Comparison of ENCODE assay signal across 2 cellular contexts in the genomic region with DNA sequence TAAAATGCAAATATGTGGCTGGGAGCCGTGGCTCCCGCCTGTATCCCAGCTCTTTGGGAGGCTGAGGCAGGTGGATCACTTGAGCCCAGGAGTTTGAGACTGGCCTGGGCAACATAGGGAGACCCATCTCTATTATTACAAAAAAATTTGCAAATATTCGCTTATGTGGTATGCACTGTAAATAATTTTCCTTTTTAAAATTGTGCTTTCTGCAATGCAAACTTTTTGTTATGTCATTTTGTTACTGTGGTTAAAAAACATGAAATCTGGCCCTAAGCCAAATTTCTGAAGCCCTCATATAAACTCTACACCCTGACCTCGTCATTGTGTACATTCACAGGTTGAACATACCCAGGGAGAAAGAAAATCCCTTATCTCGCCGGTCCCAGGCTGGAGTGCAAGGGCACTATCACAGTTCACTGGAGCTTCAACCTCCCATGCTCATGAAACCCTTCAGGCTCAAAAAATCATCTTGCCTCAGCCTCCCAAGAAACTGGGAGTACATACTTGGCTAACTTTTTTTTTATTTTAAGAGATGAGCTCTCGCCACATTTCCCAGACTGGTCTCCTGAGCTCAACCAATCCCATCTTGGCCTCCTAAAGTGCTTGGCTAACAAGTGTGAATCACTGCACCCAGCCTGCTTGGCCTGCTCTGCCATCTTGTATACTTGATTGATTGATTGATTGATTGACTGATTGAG.
A peak's percentile ranks its signal among the peaks of the same experiment; 100 is the strongest.
TF ChIP-seq lines count a peak whose summit lies in the region.

No MANE protein-coding gene starts in this region.

TF ChIP-seq in HEK293T, 16 proteins besides CTCF, POLR2A, EP300 and RAD21:
- TF ChIP-seq HDGF (IDR thresholded peaks at IDR 0.05; ENCODE audit: borderline replicate concordance): no peak
- no peak for TF ChIP-seq FOXK2 (IDR thresholded peaks at IDR 0.05)
- no peak for TF ChIP-seq NFRKB (IDR thresholded peaks at IDR 0.05)
- peak; percentile 38; the same call in 1 of the 2 replicates for TF ChIP-seq PKNOX1 (IDR thresholded peaks at IDR 0.05)
- TF ChIP-seq ARNT (IDR thresholded peaks at IDR 0.05): no peak
- no peak for TF ChIP-seq FOXA1 (IDR thresholded peaks at IDR 0.05)
- TF ChIP-seq SUZ12 (IDR thresholded peaks at IDR 0.05): no peak
- no peak for TF ChIP-seq BHLHE40 (IDR thresholded peaks at IDR 0.05; ENCODE audit: borderline replicate concordance)

TF ChIP-seq in HepG2, 621 proteins besides CTCF, POLR2A, EP300 and RAD21 (continues in another document):
- TF ChIP-seq RNF219 (CRISPR knock-in tag; IDR thresholded peaks at IDR 0.05) (no peak), AGO2 (optimal IDR thresholded peaks at IDR 0.05; ENCODE audit: low read depth, low read length) (no peak), ZNF660 (CRISPR knock-in tag; IDR thresholded peaks at IDR 0.05; ENCODE audit: borderline replicate concordance, low read depth) (no peak), ZSCAN21 (CRISPR knock-in tag; IDR thresholded peaks at IDR 0.05; ENCODE audit: borderline replicate concordance) (no peak), ZBTB7A (CRISPR knock-in tag; IDR thresholded peaks at IDR 0.05) (no peak), STAG1 (CRISPR knock-in tag; IDR thresholded peaks at IDR 0.05) (peak; percentile 20; the same call in 1 of the 2 replicates), RCOR2 (CRISPR knock-in tag; IDR thresholded peaks at IDR 0.05) (0 out of 2 replicates have a peak, but pooled peaks have one; percentile 44), ZFP37 (CRISPR knock-in tag; IDR thresholded peaks at IDR 0.05; ENCODE audit: borderline replicate concordance) (no peak), ELF3 (CRISPR knock-in tag; IDR thresholded peaks at IDR 0.05) (peak; percentile 58), PHF5A (CRISPR knock-in tag; IDR thresholded peaks at IDR 0.05; ENCODE audit: low read depth, unreplicated experiment) (peak; percentile 47), ZNF570 (CRISPR knock-in tag; IDR thresholded peaks at IDR 0.05; ENCODE audit: borderline replicate concordance) (no peak), RFX5 (IDR thresholded peaks at IDR 0.05; ENCODE audit: low read depth, low read length) (no peak), ZNF101 (CRISPR knock-in tag; IDR thresholded peaks at IDR 0.05; ENCODE audit: borderline replicate concordance, low read depth) (no peak), YEATS2 (CRISPR knock-in tag; IDR thresholded peaks at IDR 0.05; ENCODE audit: borderline replicate concordance) (peak; percentile 54; the same call in 1 of the 2 replicates), ZNF687 (CRISPR knock-in tag; IDR thresholded peaks at IDR 0.05) (no peak), ADNP (CRISPR knock-in tag; IDR thresholded peaks at IDR 0.05) (no peak), ARNT (IDR thresholded peaks at IDR 0.05) (no peak), AHDC1 (CRISPR knock-in tag; IDR thresholded peaks at IDR 0.05; ENCODE audit: borderline replicate concordance) (peak; percentile 96), FOSL2 (CRISPR knock-in tag; IDR thresholded peaks at IDR 0.05) (peak; percentile 60), MIXL1 (CRISPR knock-in tag; IDR thresholded peaks at IDR 0.05) (peak; percentile 63; the same call in 1 of the 2 replicates)
- TF ChIP-seq, protein P1, sequence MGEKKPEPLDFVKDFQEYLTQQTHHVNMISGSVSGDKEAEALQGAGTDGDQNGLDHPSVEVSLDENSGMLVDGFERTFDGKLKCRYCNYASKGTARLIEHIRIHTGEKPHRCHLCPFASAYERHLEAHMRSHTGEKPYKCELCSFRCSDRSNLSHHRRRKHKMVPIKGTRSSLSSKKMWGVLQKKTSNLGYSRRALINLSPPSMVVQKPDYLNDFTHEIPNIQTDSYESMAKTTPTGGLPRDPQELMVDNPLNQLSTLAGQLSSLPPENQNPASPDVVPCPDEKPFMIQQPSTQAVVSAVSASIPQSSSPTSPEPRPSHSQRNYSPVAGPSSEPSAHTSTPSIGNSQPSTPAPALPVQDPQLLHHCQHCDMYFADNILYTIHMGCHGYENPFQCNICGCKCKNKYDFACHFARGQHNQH (CRISPR knock-in tag; IDR thresholded peaks at IDR 0.05): peak; percentile 57; the same call in 1 of the 2 replicates
- TF ChIP-seq, protein P2, sequence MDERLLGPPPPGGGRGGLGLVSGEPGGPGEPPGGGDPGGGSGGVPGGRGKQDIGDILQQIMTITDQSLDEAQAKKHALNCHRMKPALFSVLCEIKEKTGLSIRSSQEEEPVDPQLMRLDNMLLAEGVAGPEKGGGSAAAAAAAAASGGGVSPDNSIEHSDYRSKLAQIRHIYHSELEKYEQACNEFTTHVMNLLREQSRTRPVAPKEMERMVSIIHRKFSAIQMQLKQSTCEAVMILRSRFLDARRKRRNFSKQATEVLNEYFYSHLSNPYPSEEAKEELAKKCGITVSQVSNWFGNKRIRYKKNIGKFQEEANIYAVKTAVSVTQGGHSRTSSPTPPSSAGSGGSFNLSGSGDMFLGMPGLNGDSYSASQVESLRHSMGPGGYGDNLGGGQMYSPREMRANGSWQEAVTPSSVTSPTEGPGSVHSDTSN (CRISPR knock-in tag; IDR thresholded peaks at IDR 0.05): no peak
- TF ChIP-seq, protein P3, sequence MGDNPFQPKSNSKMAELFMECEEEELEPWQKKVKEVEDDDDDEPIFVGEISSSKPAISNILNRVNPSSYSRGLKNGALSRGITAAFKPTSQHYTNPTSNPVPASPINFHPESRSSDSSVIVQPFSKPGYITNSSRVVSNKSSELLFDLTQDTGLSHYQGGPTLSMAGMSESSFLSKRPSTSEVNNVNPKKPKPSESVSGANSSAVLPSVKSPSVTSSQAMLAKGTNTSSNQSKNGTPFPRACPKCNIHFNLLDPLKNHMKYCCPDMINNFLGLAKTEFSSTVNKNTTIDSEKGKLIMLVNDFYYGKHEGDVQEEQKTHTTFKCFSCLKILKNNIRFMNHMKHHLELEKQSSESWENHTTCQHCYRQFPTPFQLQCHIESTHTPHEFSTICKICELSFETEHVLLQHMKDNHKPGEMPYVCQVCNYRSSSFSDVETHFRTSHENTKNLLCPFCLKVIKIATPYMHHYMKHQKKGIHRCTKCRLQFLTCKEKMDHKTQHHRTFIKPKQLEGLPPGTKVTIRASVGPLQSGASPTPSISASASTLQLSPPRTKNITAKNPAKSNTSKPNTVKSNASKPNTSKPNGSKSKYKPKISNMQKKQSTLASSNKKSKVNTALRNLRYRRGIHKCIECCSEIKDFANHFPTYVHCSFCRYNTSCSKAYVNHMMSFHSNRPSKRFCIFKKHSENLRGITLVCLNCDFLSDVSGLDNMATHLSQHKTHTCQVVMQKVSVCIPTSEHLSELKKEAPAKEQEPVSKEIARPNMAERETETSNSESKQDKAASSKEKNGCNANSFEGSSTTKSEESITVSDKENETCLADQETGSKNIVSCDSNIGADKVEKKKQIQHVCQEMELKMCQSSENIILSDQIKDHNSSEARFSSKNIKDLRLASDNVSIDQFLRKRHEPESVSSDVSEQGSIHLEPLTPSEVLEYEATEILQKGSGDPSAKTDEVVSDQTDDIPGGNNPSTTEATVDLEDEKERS (CRISPR knock-in tag; IDR thresholded peaks at IDR 0.05): no peak
- TF ChIP-seq, protein P4, sequence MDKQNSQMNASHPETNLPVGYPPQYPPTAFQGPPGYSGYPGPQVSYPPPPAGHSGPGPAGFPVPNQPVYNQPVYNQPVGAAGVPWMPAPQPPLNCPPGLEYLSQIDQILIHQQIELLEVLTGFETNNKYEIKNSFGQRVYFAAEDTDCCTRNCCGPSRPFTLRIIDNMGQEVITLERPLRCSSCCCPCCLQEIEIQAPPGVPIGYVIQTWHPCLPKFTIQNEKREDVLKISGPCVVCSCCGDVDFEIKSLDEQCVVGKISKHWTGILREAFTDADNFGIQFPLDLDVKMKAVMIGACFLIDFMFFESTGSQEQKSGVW (CRISPR knock-in tag; IDR thresholded peaks at IDR 0.05; ENCODE audit: borderline replicate concordance): no peak
- TF ChIP-seq, protein P5, sequence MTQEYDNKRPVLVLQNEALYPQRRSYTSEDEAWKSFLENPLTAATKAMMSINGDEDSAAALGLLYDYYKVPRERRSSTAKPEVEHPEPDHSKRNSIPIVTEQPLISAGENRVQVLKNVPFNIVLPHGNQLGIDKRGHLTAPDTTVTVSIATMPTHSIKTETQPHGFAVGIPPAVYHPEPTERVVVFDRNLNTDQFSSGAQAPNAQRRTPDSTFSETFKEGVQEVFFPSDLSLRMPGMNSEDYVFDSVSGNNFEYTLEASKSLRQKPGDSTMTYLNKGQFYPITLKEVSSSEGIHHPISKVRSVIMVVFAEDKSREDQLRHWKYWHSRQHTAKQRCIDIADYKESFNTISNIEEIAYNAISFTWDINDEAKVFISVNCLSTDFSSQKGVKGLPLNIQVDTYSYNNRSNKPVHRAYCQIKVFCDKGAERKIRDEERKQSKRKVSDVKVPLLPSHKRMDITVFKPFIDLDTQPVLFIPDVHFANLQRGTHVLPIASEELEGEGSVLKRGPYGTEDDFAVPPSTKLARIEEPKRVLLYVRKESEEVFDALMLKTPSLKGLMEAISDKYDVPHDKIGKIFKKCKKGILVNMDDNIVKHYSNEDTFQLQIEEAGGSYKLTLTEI (CRISPR knock-in tag; conservative IDR thresholded peaks at IDR 0.05): no peak
- TF ChIP-seq, protein P6, sequence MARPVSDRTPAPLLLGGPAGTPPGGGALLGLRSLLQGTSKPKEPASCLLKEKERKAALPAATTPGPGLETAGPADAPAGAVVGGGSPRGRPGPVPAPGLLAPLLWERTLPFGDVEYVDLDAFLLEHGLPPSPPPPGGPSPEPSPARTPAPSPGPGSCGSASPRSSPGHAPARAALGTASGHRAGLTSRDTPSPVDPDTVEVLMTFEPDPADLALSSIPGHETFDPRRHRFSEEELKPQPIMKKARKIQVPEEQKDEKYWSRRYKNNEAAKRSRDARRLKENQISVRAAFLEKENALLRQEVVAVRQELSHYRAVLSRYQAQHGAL (CRISPR knock-in tag; IDR thresholded peaks at IDR 0.05; ENCODE audit: not compliant biosample characterization): no peak
